In the genomic region with DNA sequence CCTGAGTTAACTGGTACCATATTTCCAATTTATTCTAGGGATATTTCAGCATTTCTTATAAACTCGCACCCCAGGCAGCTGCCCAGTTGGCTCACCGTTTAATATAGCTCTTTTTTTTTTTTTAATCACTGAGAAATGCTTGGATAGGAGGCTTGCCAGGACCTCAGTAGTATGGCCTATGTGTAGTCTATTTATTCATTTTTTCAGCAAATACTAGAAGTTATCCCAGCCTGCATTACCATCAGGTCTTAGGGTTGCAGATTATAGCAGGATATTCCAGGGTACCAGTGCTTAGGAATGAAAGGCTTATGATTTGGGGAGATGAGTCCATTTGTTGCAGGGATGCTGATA, we compare ENCODE assay signal across 21 cellular contexts. TPM values are rescaled to one million over a fixed set of nuclear protein-coding genes. Genes with fewer than 3 reads are reported as not detected.
"Had no signal": no experiment of that assay in that cellular context is flagged by ENCODE, and none has a peak within 500 bp of the region (broad histone marks: within the 10 kb centered on the region; RNA-seq: fewer than 3 reads in every experiment).

No MANE protein-coding gene starts in this region.

- H3K27me3 ChIP-seq: body of pancreas, gastrocnemius medialis, heart left ventricle, left lung, testis, upper lobe of right lung had no signal

- FAIRE-seq: colon, kidney had no signal

- H3K36me3 ChIP-seq: gastrocnemius medialis, heart left ventricle, left lung, upper lobe of right lung had no signal

- H3K9me3 ChIP-seq: body of pancreas, gastrocnemius medialis, left lung, mucosa of descending colon, testis, upper lobe of right lung had no signal

- H3K4me1 Mint-ChIP-seq: activated CD4-positive, alpha-beta memory T cell treated with anti-CD3 and anti-CD28 coated beads, Interleukin-2, amount 10 ng/mL, durations not matched to agents 7 days and 5 days; activated CD8-positive, alpha-beta memory T cell treated with anti-CD3 and anti-CD28 coated beads, Interleukin-2, amount 10 ng/mL, durations not matched to agents 7 days and 5 days; activated naive CD8-positive, alpha-beta T cell treated with anti-CD3 and anti-CD28 coated beads for 36 hours; memory B cell; naive thymus-derived CD8-positive, alpha-beta T cell had no signal

- H3K4me3 ChIP-seq: body of pancreas, gastrocnemius medialis, heart left ventricle, left lung, mucosa of descending colon, testis, upper lobe of right lung had no signal

- H3K4me3 Mint-ChIP-seq: activated CD4-positive, alpha-beta memory T cell treated with anti-CD3 and anti-CD28 coated beads, Interleukin-2, amount 10 ng/mL, durations not matched to agents 7 days and 5 days; activated CD8-positive, alpha-beta memory T cell treated with anti-CD3 and anti-CD28 coated beads, Interleukin-2, amount 10 ng/mL, durations not matched to agents 7 days and 5 days; activated naive CD8-positive, alpha-beta T cell treated with anti-CD3 and anti-CD28 coated beads for 36 hours; endodermal cell; memory B cell; naive thymus-derived CD8-positive, alpha-beta T cell; stimulated activated naive CD8-positive, alpha-beta T cell treated with anti-CD3 and anti-CD28 coated beads, Interleukin-15, Interleukin-2, amounts not matched to agents 100 ng/mL and 50 ng/mL, for 24 hours had no signal

- ATAC-seq: activated CD8-positive, alpha-beta memory T cell treated with anti-CD3 and anti-CD28 coated beads, Interleukin-2, amount 10 ng/mL, durations not matched to agents 7 days and 5 days; body of pancreas; gastrocnemius medialis; mucosa of descending colon; naive thymus-derived CD8-positive, alpha-beta T cell had no signal

- DNase-seq: activated CD4-positive, alpha-beta memory T cell treated with anti-CD3 and anti-CD28 coated beads, Interleukin-2, amount 10 ng/mL, durations not matched to agents 7 days and 5 days; activated CD4-positive, alpha-beta T cell treated with anti-CD3 and anti-CD28 coated beads for 48 hours; activated CD4-positive, CD25-positive, alpha-beta regulatory T cell; activated CD8-positive, alpha-beta memory T cell treated with anti-CD3 and anti-CD28 coated beads, Interleukin-2, amount 10 ng/mL, durations not matched to agents 7 days and 5 days; activated naive CD8-positive, alpha-beta T cell treated with anti-CD3 and anti-CD28 coated beads for 36 hours; endodermal cell; gastrocnemius medialis; kidney; left lung; mucosa of descending colon; naive thymus-derived CD8-positive, alpha-beta T cell; T1000; testis; upper lobe of right lung had no signal

- H3K27ac Mint-ChIP-seq: activated CD4-positive, alpha-beta memory T cell treated with anti-CD3 and anti-CD28 coated beads, Interleukin-2, amount 10 ng/mL, durations not matched to agents 7 days and 5 days; activated CD8-positive, alpha-beta memory T cell treated with anti-CD3 and anti-CD28 coated beads, Interleukin-2, amount 10 ng/mL, durations not matched to agents 7 days and 5 days; activated naive CD8-positive, alpha-beta T cell treated with anti-CD3 and anti-CD28 coated beads for 36 hours; endodermal cell; memory B cell; naive thymus-derived CD8-positive, alpha-beta T cell; stimulated activated naive CD8-positive, alpha-beta T cell treated with anti-CD3 and anti-CD28 coated beads, Interleukin-15, Interleukin-2, amounts not matched to agents 100 ng/mL and 50 ng/mL, for 24 hours had no signal

- H3K4me1 ChIP-seq: gastrocnemius medialis, parathyroid adenoma had no signal

- H3K9me3 Mint-ChIP-seq: activated CD4-positive, alpha-beta memory T cell treated with anti-CD3 and anti-CD28 coated beads, Interleukin-2, amount 10 ng/mL, durations not matched to agents 7 days and 5 days; activated naive CD8-positive, alpha-beta T cell treated with anti-CD3 and anti-CD28 coated beads for 36 hours; memory B cell; stimulated activated naive CD8-positive, alpha-beta T cell treated with anti-CD3 and anti-CD28 coated beads, Interleukin-15, Interleukin-2, amounts not matched to agents 100 ng/mL and 50 ng/mL, for 24 hours had no signal

- H3K27me3 Mint-ChIP-seq: activated CD8-positive, alpha-beta memory T cell treated with anti-CD3 and anti-CD28 coated beads, Interleukin-2, amount 10 ng/mL, durations not matched to agents 7 days and 5 days; activated naive CD8-positive, alpha-beta T cell treated with anti-CD3 and anti-CD28 coated beads for 36 hours; stimulated activated naive CD8-positive, alpha-beta T cell treated with anti-CD3 and anti-CD28 coated beads, Interleukin-15, Interleukin-2, amounts not matched to agents 100 ng/mL and 50 ng/mL, for 24 hours had no signal

- H3K27ac ChIP-seq: body of pancreas, epithelial cell of prostate, gastrocnemius medialis, left lung, parathyroid adenoma, testis had no signal

- H3K36me3 Mint-ChIP-seq: activated CD8-positive, alpha-beta memory T cell treated with anti-CD3 and anti-CD28 coated beads, Interleukin-2, amount 10 ng/mL, durations not matched to agents 7 days and 5 days; activated naive CD8-positive, alpha-beta T cell treated with anti-CD3 and anti-CD28 coated beads for 36 hours; memory B cell; naive thymus-derived CD8-positive, alpha-beta T cell had no signal

RNA-seq across cellular contexts. Expression of gene PARVA, which starts 26.6 kb away (rescaled TPM):
- total RNA-seq: activated CD8-positive, alpha-beta memory T cell treated with anti-CD3 and anti-CD28 coated beads, Interleukin-2, amount 10 ng/mL, durations not matched to agents 7 days and 5 days had no signal
